Comparison of ENCODE assay signal across 1 cellular context in genomic region chr10:71001470-71001869, GRCh38.
TF ChIP-seq lines count a peak whose summit lies in the region.

No MANE protein-coding gene starts in this region.

TF ChIP-seq in HCT116, 20 proteins besides CTCF, POLR2A, EP300 and RAD21 (continued from another document):
- TF ChIP-seq ZBTB33 (IDR thresholded peaks at IDR 0.05; ENCODE audit: extremely low read depth, insufficient replicate concordance, low read length) = no peak
- TF ChIP-seq TCF7L2 (IDR thresholded peaks at IDR 0.05; ENCODE audit: borderline replicate concordance, extremely low read depth, insufficient read depth, insufficient read length) = no peak
- TF ChIP-seq SRF (IDR thresholded peaks at IDR 0.05; ENCODE audit: low read depth) = no peak
- no peak for TF ChIP-seq EZH2phosphoT487 (IDR thresholded peaks at IDR 0.05; ENCODE audit: borderline replicate concordance)
- no peak for TF ChIP-seq MAX (IDR thresholded peaks at IDR 0.05)
